In genomic region chr14:92748259-92749016, GRCh38 we compare ENCODE assay signal across 8 cellular contexts. TPM values are rescaled to one million over a fixed set of nuclear protein-coding genes. Genes with fewer than 3 reads are reported as not detected.
DNase-seq lines count a peak whose midpoint lies in the region; ATAC-seq and TF ChIP-seq lines count a peak whose summit lies in the region.

Gene LGMN (minus strand): TSS chr14:92748627. CDS start chr14:92732786, 15,841 bp downstream.

- no peaks in the 10 kb centered on the region for H3K4me1 ChIP-seq in effector memory CD4-positive, alpha-beta T cell (ENCODE audit: control insufficient read depth, insufficient read depth, low read length, poor library complexity, severe bottlenecking)
- H3K4me1 ChIP-seq in lung (ENCODE audit: control insufficient read depth in 2 of 2, insufficient read depth in 2 of 2, low read length in 2 of 2), result no peaks in the 10 kb centered on the region

- DNase-seq in ACHN (peak; percentile 90), NCI-H524 (lab: John Stamatoyannopoulos, UW) (peak; percentile 98 to 99), lung (ENCODE audit: low spot score) (peak; percentile 95)
- peak; percentile 42 to 55 (median 48) for DNase-seq in activated CD8-positive, alpha-beta memory T cell treated with anti-CD3 and anti-CD28 coated beads for 48 hours (ENCODE audit: low read depth in 2 of 3, low spot score in 2 of 3)
- DNase-seq in effector memory CD4-positive, alpha-beta T cell, result peak; percentile 45 to 71 (median 61)
- DNase-seq in stimulated activated CD4-positive, alpha-beta T cell treated with anti-CD3 and anti-CD28 coated beads, TNF-alpha, amount 100 ng/mL, for 1 hour (ENCODE audit: low read depth in 3 of 3, low spot score in 1 of 3), result peak; percentile 54 to 67 (median 65)

- no peaks in the 10 kb centered on the region for H3K36me3 ChIP-seq in effector memory CD4-positive, alpha-beta T cell (ENCODE audit: control insufficient read depth, insufficient read depth, low read length)
- H3K36me3 ChIP-seq in lung (ENCODE audit: control insufficient read depth in 2 of 2, insufficient read depth in 2 of 2, low read length in 2 of 2), result no peaks in the 10 kb centered on the region

- peak within 1 kb of the TSS; percentile 69 for H3K4me3 ChIP-seq in effector memory CD4-positive, alpha-beta T cell (ENCODE audit: insufficient read depth, low read depth, low read length, poor library complexity, severe bottlenecking)
- peak within 1 kb of the TSS; percentile 94 for H3K4me3 ChIP-seq in lung

- no peak for TF ChIP-seq CTCF in lung (IDR thresholded peaks at IDR 0.05; ENCODE audit: control extremely low read depth, extremely low read depth)

- WGBS in lung, 2 donors, result 1 to 2% methylated on average over 50 of the region's 50 CpGs

- H3K9me3 ChIP-seq in effector memory CD4-positive, alpha-beta T cell (ENCODE audit: control insufficient read depth, low read length), result no peaks in the 10 kb centered on the region
- no peaks in the 10 kb centered on the region for H3K9me3 ChIP-seq in lung (ENCODE audit: control insufficient read depth in 2 of 2, insufficient read depth in 1 of 2, low read length in 1 of 2)

- peak; percentile 78 for ATAC-seq in GM18873 (IDR thresholded peaks at IDR 0.05; ENCODE audit: low FRiP score, unreplicated experiment)
- ATAC-seq in HG03139 (IDR thresholded peaks at IDR 0.05; ENCODE audit: unreplicated experiment), result peak; percentile 73
- ATAC-seq in lung (ENCODE audit: insufficient read depth, low FRiP score), result peak; percentile 98

- H3K27ac ChIP-seq in effector memory CD4-positive, alpha-beta T cell (ENCODE audit: insufficient read depth, low read length, poor library complexity, severe bottlenecking), result peak within 1 kb of the TSS; percentile 14
- H3K27ac ChIP-seq in lung (ENCODE audit: low read depth in 1 of 2, low read length in 1 of 2), result peak within 1 kb of the TSS; percentile 96 to 97

- H3K27me3 ChIP-seq in effector memory CD4-positive, alpha-beta T cell (replicated peaks; ENCODE audit: control insufficient read depth, insufficient read depth, low read length, poor library complexity, severe bottlenecking), result peaks cover 5% of the 10 kb centered on the region
- H3K27me3 ChIP-seq in lung (ENCODE audit: control insufficient read depth, insufficient read depth), result no peaks in the 10 kb centered on the region

- in situ Hi-C loops in ACHN (cut with HindIII; ENCODE audit: low pct_ligation_motif_present, low pct_unique_long_range_greater_than_20kb, low sequenced_read_pairs), result no loop called here

RNA-seq across cellular contexts. Expression of gene LGMN, which starts in this region (rescaled TPM):
- 100 to 1,000 TPM; 122 to 151 TPM for total RNA-seq in lung
- 100 to 1,000 TPM; 115 to 182 TPM for polyA plus RNA-seq in lung

Comparison
In these comparisons a context has a peak if more than half of its experiments do, and no peak if none do; other contexts are left out.
1. Peak in every context shown above with its lines: DNase-seq, ATAC-seq, H3K4me3 ChIP-seq and H3K27ac ChIP-seq.
2. DNase-seq: peak in every context shown above with its lines; median percentile 98 in NCI-H524; 95 in lung; 90 in ACHN; 65 in stimulated activated CD4-positive, alpha-beta T cell treated with anti-CD3 and anti-CD28 coated beads, TNF-alpha, amount 100 ng/mL, for 1 hour; 61 in effector memory CD4-positive, alpha-beta T cell; 48 in activated CD8-positive, alpha-beta memory T cell treated with anti-CD3 and anti-CD28 coated beads for 48 hours.